In genomic region chr2:129673881-129674513, GRCh38 we compare ENCODE assay signal across 18 cellular contexts.
DNase-seq lines count a peak whose midpoint lies in the region; ATAC-seq and TF ChIP-seq lines count a peak whose summit lies in the region.
"Had no signal": no experiment of that assay in that cellular context is flagged by ENCODE, and none has a peak within 500 bp of the region (broad histone marks: within the 10 kb centered on the region; RNA-seq: fewer than 3 reads in every experiment).

No MANE protein-coding gene starts in this region.

- peak; percentile 71 for ATAC-seq in GM18873 (IDR thresholded peaks at IDR 0.05; ENCODE audit: low FRiP score, unreplicated experiment)
- ATAC-seq in HG02623 (IDR thresholded peaks at IDR 0.05; ENCODE audit: unreplicated experiment), result peak; percentile 55
- ATAC-seq: left cardiac atrium, sciatic nerve had no signal

- no peak for TF ChIP-seq CTCF in GM06990 (IDR thresholded peaks at IDR 0.05; ENCODE audit: insufficient read depth, low read length, poor library complexity, severe bottlenecking)
- no peak for TF ChIP-seq CTCF in brain (conservative IDR thresholded peaks at IDR 0.05)

- H3K4me3 ChIP-seq in GM06990 (replicated peaks; ENCODE audit: low read depth, low read length), result no peak overlapping the region
- H3K4me3 ChIP-seq: uterus had no signal

- no peaks in the 10 kb centered on the region for H3K36me3 ChIP-seq in GM06990 (ENCODE audit: control insufficient read depth, insufficient read depth, low read length)
- H3K36me3 ChIP-seq: uterus had no signal

- H3K4me1 Mint-ChIP-seq in brain, result peaks cover 27% of the 10 kb centered on the region
- H3K4me1 Mint-ChIP-seq: CD4-positive, CD25-positive, alpha-beta regulatory T cell had no signal

- peak; percentile 75 for DNase-seq in GM06990 (ENCODE audit: extremely low read depth, insufficient read length)
- no peak for DNase-seq in Ammon's horn (ENCODE audit: low spot score)
- DNase-seq in ureter (ENCODE audit: low spot score), result no peak
- DNase-seq in NCI-H2107 (lab: John Stamatoyannopoulos, UW), result no peak
- DNase-seq in activated naive CD4-positive, alpha-beta T cell (lab: John Stamatoyannopoulos, UW), result no peak
- DNase-seq: activated CD4-positive, alpha-beta T cell treated with anti-CD3 and anti-CD28 coated beads, Interleukin-2, amount 50 U/mL, for 4 hours; activated naive CD4-positive, alpha-beta T cell treated with anti-CD3 and anti-CD28 coated beads for 36 hours; CD4-positive, CD25-positive, alpha-beta regulatory T cell; HCEC 1CT; IMR-90; left cardiac atrium; NCI-H82; stimulated activated CD4-positive, alpha-beta T cell treated with anti-CD3 and anti-CD28 coated beads, Interleukin-1b, Interleukin-23, amount 100 ng/mL, for 48 hours; uterus had no signal

- H3K36me3 Mint-ChIP-seq in brain, result no peaks in the 10 kb centered on the region
- H3K36me3 Mint-ChIP-seq: CD4-positive, CD25-positive, alpha-beta regulatory T cell had no signal

- H3K4me3 Mint-ChIP-seq in brain, result peak overlapping the region in 3 of 5 experiments; percentile 45 to 75 (median 62)
- H3K4me3 Mint-ChIP-seq: activated naive CD4-positive, alpha-beta T cell treated with anti-CD3 and anti-CD28 coated beads for 36 hours; CD4-positive, CD25-positive, alpha-beta regulatory T cell had no signal

- no peaks in the 10 kb centered on the region for H3K9me3 Mint-ChIP-seq in brain
- H3K9me3 Mint-ChIP-seq: activated naive CD4-positive, alpha-beta T cell treated with anti-CD3 and anti-CD28 coated beads for 36 hours had no signal

- H3K27me3 Mint-ChIP-seq in brain, result no peaks in the 10 kb centered on the region

- no peaks in the 10 kb centered on the region for H3K27me3 ChIP-seq in GM06990 (replicated peaks; ENCODE audit: control insufficient read depth, insufficient read depth, low read length)
- H3K27me3 ChIP-seq: uterus had no signal

- H3K27ac Mint-ChIP-seq in brain, result peak overlapping the region in 3 of 5 experiments; percentile 42 to 56 (median 55)
- H3K27ac Mint-ChIP-seq: activated naive CD4-positive, alpha-beta T cell treated with anti-CD3 and anti-CD28 coated beads for 36 hours; CD4-positive, CD25-positive, alpha-beta regulatory T cell had no signal
